In the genomic region with DNA sequence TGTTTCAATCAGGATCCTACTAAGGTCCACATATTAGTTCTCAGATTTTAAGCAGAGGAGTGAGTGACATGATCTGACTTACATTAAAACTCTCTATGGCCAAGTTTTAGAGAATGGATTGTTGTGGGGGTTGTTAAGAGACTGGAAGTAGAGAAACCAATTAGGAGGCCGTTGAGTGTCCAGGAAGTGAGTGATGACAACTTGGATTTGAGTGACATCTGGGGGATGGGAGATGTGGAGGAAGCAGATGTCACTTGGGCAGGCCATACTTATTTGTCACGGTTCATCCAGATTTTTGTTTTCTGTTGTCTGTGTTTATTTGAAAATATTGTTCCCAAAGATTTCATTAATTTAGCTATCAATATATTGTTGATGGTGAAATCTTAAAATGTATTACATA, we compare ENCODE assay signal across 12 cellular contexts. TPM values are rescaled to one million over a fixed set of nuclear protein-coding genes. Genes with fewer than 3 reads are reported as not detected.
DNase-seq lines count a peak whose midpoint lies in the region; ATAC-seq, FAIRE-seq and TF ChIP-seq lines count a peak whose summit lies in the region.
"Had no signal": no experiment of that assay in that cellular context is flagged by ENCODE, and none has a peak within 500 bp of the region (broad histone marks: within the 10 kb centered on the region; RNA-seq: fewer than 3 reads in every experiment).

No MANE protein-coding gene starts in this region.

- no peak overlapping the region for H3K4me3 Mint-ChIP-seq in activated CD4-positive, alpha-beta T cell treated with anti-CD3 and anti-CD28 coated beads, Interleukin-2, amount 10 ng/mL, durations not matched to agents 7 days and 5 days
- no peak overlapping the region for H3K4me3 Mint-ChIP-seq in mesothelial cell of epicardium

- peak; percentile 10; the same call in 1 of the 2 replicates for TF ChIP-seq EP300 in K562 (IDR thresholded peaks at IDR 0.05; ENCODE audit: low read length)

- FAIRE-seq in K562 (lab: Jason Lieb, UNC) = peak; percentile 40
- FAIRE-seq: HTR-8/SVneo had no signal

- H3K4me1 Mint-ChIP-seq in activated CD4-positive, alpha-beta T cell treated with anti-CD3 and anti-CD28 coated beads, Interleukin-2, amount 10 ng/mL, durations not matched to agents 7 days and 5 days = peaks cover 44% of the 10 kb centered on the region
- peaks cover 47% of the 10 kb centered on the region for H3K4me1 Mint-ChIP-seq in mesothelial cell of epicardium

- CTCF ChIA-PET in activated CD4-positive, alpha-beta T cell treated with anti-CD3 and anti-CD28 coated beads, Interleukin-2, amount 10 ng/mL, durations not matched to agents 7 days and 5 days (lab: Charles Lee) = interaction anchor here (0.9 to 1.1 kb wide), 2 partner anchors 18 to 29 kb away, joined by 3 read pairs; no protein-coding TSS in a partner anchor
- CTCF ChIA-PET in K562 (lab: Yijun Ruan, JAX; ENCODE audit: low intra/inter-chr PET ratio) = no interaction called here

- no peak overlapping the region for H3K9ac ChIP-seq in K562 (ENCODE audit: insufficient read depth in 1 of 2, low read depth in 2 of 2, low read length in 2 of 2)

- ATAC-seq in K562 = no peak
- ATAC-seq in psoas muscle = peak; percentile 67 to 79 (median 74)
- no peak for ATAC-seq in GM21786 (IDR thresholded peaks at IDR 0.05; ENCODE audit: unreplicated experiment)

- H4K20me1 ChIP-seq in K562 (replicated peaks; ENCODE audit: control insufficient read depth, insufficient read depth, low read length) = peaks cover 37% of the 10 kb centered on the region

- intact Hi-C loops in K562 (cut with micrococcal nuclease) = no loop called here
- intact Hi-C loops in psoas muscle (cut with DNase I) = no loop called here

- no peaks in the 10 kb centered on the region for H3K27me3 ChIP-seq in K562 (ENCODE audit: control insufficient read depth in 2 of 2, insufficient read depth in 2 of 2, low read length in 2 of 2)
- no peaks in the 10 kb centered on the region for H3K27me3 ChIP-seq in psoas muscle (ENCODE audit: insufficient read depth in 3 of 3, low read length in 2 of 3)
- H3K27me3 ChIP-seq: heart right ventricle had no signal

- H3K9me3 ChIP-seq in K562 (replicated peaks; ENCODE audit: control insufficient read depth, insufficient read depth, low read depth, low read length) (no peaks in the 10 kb centered on the region), psoas muscle (no peaks in the 10 kb centered on the region)
- H3K9me3 ChIP-seq: heart right ventricle had no signal

- peaks cover 6% of the 10 kb centered on the region for H3K9me1 ChIP-seq in K562 (ENCODE audit: control insufficient read depth, insufficient read depth, low read length)

- BruUV-seq in K562 (replicated peaks; lab: Mats Ljungman, UMichigan) = no TSS peak

- peaks cover 17% of the 10 kb centered on the region for H3K36me3 ChIP-seq in K562 (ENCODE audit: control insufficient read depth, insufficient read depth, low read length)
- peaks cover 0 to 13% of the 10 kb centered on the region in 2 donors for H3K36me3 ChIP-seq in psoas muscle (ENCODE audit: insufficient read depth in 1 of 2, low read depth in 1 of 2)

- POLR2A ChIA-PET in activated CD4-positive, alpha-beta T cell treated with anti-CD3 and anti-CD28 coated beads, Interleukin-2, amount 10 ng/mL, durations not matched to agents 7 days and 5 days (lab: Charles Lee) = no interaction called here
- POLR2A ChIA-PET in K562 (lab: Yijun Ruan, JAX) = interaction anchor here (1.9 to 2.2 kb wide), 2 partner anchors 11 to 12 kb away, joined by 5 to 12 read pairs; no protein-coding TSS in a partner anchor

- no peak for DNase-seq in activated CD4-positive, alpha-beta T cell treated with anti-CD3 and anti-CD28 coated beads, Interleukin-2, amount 10 ng/mL, durations not matched to agents 7 days and 5 days
- DNase-seq in activated CD4-positive, alpha-beta T cell treated with anti-CD3 and anti-CD28 coated beads, Interleukin-2, amount 50 U/mL, for 1 hour = no peak
- DNase-seq in NCI-H69 (lab: John Stamatoyannopoulos, UW) (peak; percentile 4), K562 (ENCODE audit: extremely low read depth in 1 of 4, low spot score in 3 of 4) (peak in 2 of 4 experiments; percentile 21 to 45), psoas muscle (no peak), mesothelial cell of epicardium (ENCODE audit: low spot score in 2 of 2, unreplicated experiment in 2 of 2) (no peak), 8988T (no peak)
- DNase-seq: activated naive CD4-positive, alpha-beta T cell treated with anti-CD3 and anti-CD28 coated beads, Interleukin-2, amount 50 U/mL, for 16 hours; effector CD4-positive, alpha-beta T cell; heart right ventricle had no signal

- peak overlapping the region; percentile 73 for H3K27ac Mint-ChIP-seq in activated CD4-positive, alpha-beta T cell treated with anti-CD3 and anti-CD28 coated beads, Interleukin-2, amount 10 ng/mL, durations not matched to agents 7 days and 5 days
- H3K27ac Mint-ChIP-seq in mesothelial cell of epicardium = no peak overlapping the region

- no peak overlapping the region for H3K4me3 ChIP-seq in K562
- no peak overlapping the region for H3K4me3 ChIP-seq in psoas muscle
- H3K4me3 ChIP-seq: heart right ventricle had no signal

- TF ChIP-seq CTCF in K562 (IDR thresholded peaks at IDR 0.05 in 2 of 3, conservative IDR thresholded peaks at IDR 0.05 in 1 of 3; ENCODE audit: insufficient read depth in 2 of 3, low read depth in 1 of 3, low read length in 3 of 3) = 0 out of 6 replicates have a peak, but pooled peaks of 1 of the 3 experiments have one; percentile 8
- no peak for TF ChIP-seq CTCF in psoas muscle (IDR thresholded peaks at IDR 0.05)
- TF ChIP-seq CTCF in mesothelial cell of epicardium (IDR thresholded peaks at IDR 0.05; ENCODE audit: unreplicated experiment) = no peak

- no peaks in the 10 kb centered on the region for H3K9me3 Mint-ChIP-seq in activated CD4-positive, alpha-beta T cell treated with anti-CD3 and anti-CD28 coated beads, Interleukin-2, amount 10 ng/mL, durations not matched to agents 7 days and 5 days
- no peaks in the 10 kb centered on the region for H3K9me3 Mint-ChIP-seq in mesothelial cell of epicardium

- no peak for TF ChIP-seq POLR2A in K562 (conservative IDR thresholded peaks at IDR 0.05)

- H3K4me1 ChIP-seq in K562 (replicated peaks in 1 of 2; ENCODE audit: control insufficient read depth in 2 of 2, insufficient read depth in 2 of 2, low read length in 2 of 2) (peaks cover 14 to 32% of the 10 kb centered on the region in 2 experiments), psoas muscle (peaks cover 79% of the 10 kb centered on the region)

- H3K27me3 Mint-ChIP-seq in activated CD4-positive, alpha-beta T cell treated with anti-CD3 and anti-CD28 coated beads, Interleukin-2, amount 10 ng/mL, durations not matched to agents 7 days and 5 days = no peaks in the 10 kb centered on the region
- H3K27me3 Mint-ChIP-seq in mesothelial cell of epicardium (ENCODE audit: low read depth) = no peaks in the 10 kb centered on the region

- WGBS in K562 (ENCODE audit: insufficient coverage, low coverage, missing lambda C conversion rate) = 5% methylated on average over 2 of the region's 2 CpGs
- 0 to 2% (median 0%) methylated on average over 2 of the region's 2 CpGs for WGBS in psoas muscle, 3 donors

- peaks cover 26% of the 10 kb centered on the region for H3K36me3 Mint-ChIP-seq in activated CD4-positive, alpha-beta T cell treated with anti-CD3 and anti-CD28 coated beads, Interleukin-2, amount 10 ng/mL, durations not matched to agents 7 days and 5 days (ENCODE audit: low read depth)
- H3K36me3 Mint-ChIP-seq in mesothelial cell of epicardium = peaks cover 8% of the 10 kb centered on the region

- TF ChIP-seq RAD21 in K562 (CRISPR knock-in tag; conservative IDR thresholded peaks at IDR 0.05 in 1 of 2, IDR thresholded peaks at IDR 0.05 in 1 of 2) = peak in 1 of 2 experiments; percentile 29; a peak in 2 of 4 replicates

- in situ Hi-C loops in K562 (cut with MboI) = no loop called here

- no peak overlapping the region for H3K27ac ChIP-seq in K562 (ENCODE audit: extremely low read depth, low read depth, low read length)
- H3K27ac ChIP-seq in psoas muscle = peak overlapping the region; percentile 53

- H2AFZ ChIP-seq in K562 (ENCODE audit: low read depth, low read length) = no peak overlapping the region

- no peak overlapping the region for H3K4me2 ChIP-seq in K562 (ENCODE audit: insufficient read depth, low read length)

- H3K79me2 ChIP-seq in K562 (ENCODE audit: control insufficient read depth, insufficient read depth, low read length) = peaks cover 78% of the 10 kb centered on the region

RNA-seq across cellular contexts. Expression of a gene that starts 28.3 kb away (rescaled TPM):
- total RNA-seq in activated CD4-positive, alpha-beta T cell treated with anti-CD3 and anti-CD28 coated beads, Interleukin-2, amount 10 ng/mL, durations not matched to agents 7 days and 5 days = 100 to 1,000 TPM; 264 to 266 TPM
- total RNA-seq in K562 (2011; cell fraction: chromatin; rRNA removed; ENCODE audit: low replicate concordance) = 289 and 338 TPM in 2 replicates
- total RNA-seq in K562 (2011; cell fraction: nucleolus; rRNA removed) = 122 and 133 TPM in 2 replicates
- total RNA-seq in K562 (2011; cell fraction: nucleoplasm; rRNA removed) = 186 and 236 TPM in 2 replicates
- total RNA-seq in K562 (2014; rRNA removed) (104 and 140 TPM in 2 replicates), K562 (2014; rRNA removed; fragmentation: Illumina TruSeq; extraction: Trizol) (67.1 and 80.8 TPM in 2 replicates), K562 (2015; rRNA removed; fragmentation: Illumina TruSeq; extraction: Trizol) (74.0 and 76.9 TPM in 2 replicates), K562 (2021) (145 and 153 TPM in 2 replicates), psoas muscle (100 to 1,000 TPM; 163 to 214 (median 187) TPM), mesothelial cell of epicardium (277 to 297 TPM (median 287 TPM) in 3 replicates)
- polyA plus RNA-seq in K562 (2011; rRNA removed) (72.4 and 77.0 TPM in 2 replicates), K562 (2014; fragmentation: Illumina TruSeq; extraction: Trizol) (99.7 and 110 TPM in 2 replicates), K562 (2014; fragmentation: Nextera tagmentation; extraction: Ambion mirVana) (10 to 100 TPM; 17.5 to 20.7 TPM), K562 (2014; rRNA removed) (87.7 and 121 TPM in 2 replicates), psoas muscle (100 to 1,000 TPM; 124 to 224 (median 126) TPM)
- polyA plus RNA-seq in K562 (2011; cell fraction: cytosol; rRNA removed) = 85.9 and 111 TPM in 2 replicates
- 164 and 189 TPM in 2 replicates for polyA plus RNA-seq in K562 (2011; cell fraction: nucleus; rRNA removed)
- 141 and 159 TPM in 2 replicates for polyA plus RNA-seq in K562 (2012)
- 65.9 and 67.4 TPM in 2 replicates for polyA minus RNA-seq in K562 (2011; rRNA and poly(A)+ RNA removed)
- 46.7 and 62.1 TPM in 2 replicates for polyA minus RNA-seq in K562 (2011; cell fraction: cytosol; rRNA and poly(A)+ RNA removed)
- 57.5 and 58.6 TPM in 2 replicates for polyA minus RNA-seq in K562 (2011; cell fraction: nucleus; rRNA and poly(A)+ RNA removed)

Comparison
In these comparisons a context has a peak if more than half of its experiments do, and no peak if none do; other contexts are left out.
1. ATAC-seq: peak in psoas muscle (4 of 4); none in K562 (single experiment) and GM21786 (single experiment).